Comparison of ENCODE assay signal across 29 cellular contexts in the genomic region with DNA sequence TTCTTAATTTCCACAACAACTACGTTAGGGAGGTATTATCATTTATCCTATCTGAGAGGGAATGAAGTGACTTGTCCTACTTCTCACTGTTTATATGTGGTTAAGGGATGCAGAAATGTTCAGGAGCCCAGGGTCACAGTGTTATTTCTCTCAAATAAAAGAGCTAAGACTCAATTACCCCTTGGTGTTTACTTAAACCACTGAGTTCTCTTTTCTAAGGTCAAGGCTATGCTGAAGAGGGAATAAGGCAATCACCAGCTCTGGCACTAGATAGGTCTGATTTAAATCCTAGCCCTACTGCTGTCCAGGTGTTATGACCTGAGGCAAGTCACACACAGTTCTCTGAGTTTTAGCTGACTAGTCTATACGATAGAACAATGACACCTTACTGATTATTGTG.
"Had no signal": no experiment of that assay in that cellular context is flagged by ENCODE, and none has a peak within 500 bp of the region (broad histone marks: within the 10 kb centered on the region; RNA-seq: fewer than 3 reads in every experiment).

No MANE protein-coding gene starts in this region.

- H3K9me3 ChIP-seq: adrenal gland, body of pancreas, colonic mucosa had no signal

- H3K4me3 Mint-ChIP-seq: activated CD4-positive, alpha-beta memory T cell treated with anti-CD3 and anti-CD28 coated beads for 36 hours; activated CD4-positive, alpha-beta T cell treated with anti-CD3 and anti-CD28 coated beads for 36 hours; activated CD4-positive, alpha-beta T cell treated with anti-CD3 and anti-CD28 coated beads, Interleukin-2, amount 10 ng/mL, durations not matched to agents 24 days and 14 days; activated naive CD4-positive, alpha-beta T cell treated with anti-CD3 and anti-CD28 coated beads for 36 hours; activated naive CD4-positive, alpha-beta T cell treated with anti-CD3 and anti-CD28 coated beads, Interleukin-2, amount 50 U/mL, for 24 hours; activated naive CD8-positive, alpha-beta T cell treated with anti-CD3 and anti-CD28 coated beads for 36 hours; activated naive CD8-positive, alpha-beta T cell treated with anti-CD3 and anti-CD28 coated beads, Interleukin-2, amount 50 U/mL, for 24 hours; activated T-cell treated with anti-CD3 and anti-CD28 coated beads, Interleukin-2, amount 50 U/mL, for 4 hours; endodermal cell; T-helper 17 cell; T-helper 2 cell treated with Interferon-gamma antibody and Interleukin-4, amounts not matched to agents 5 μg/mL and 100 μg/mL, for 36 hours had no signal

- H3K27me3 ChIP-seq: adrenal gland, body of pancreas, colonic mucosa, dorsolateral prefrontal cortex had no signal

- H3K4me3 ChIP-seq: adrenal gland, body of pancreas, colonic mucosa, dorsolateral prefrontal cortex had no signal

- H3K9me3 Mint-ChIP-seq: activated CD4-positive, alpha-beta memory T cell treated with anti-CD3 and anti-CD28 coated beads for 36 hours; activated naive CD4-positive, alpha-beta T cell treated with anti-CD3 and anti-CD28 coated beads for 36 hours; activated naive CD4-positive, alpha-beta T cell treated with anti-CD3 and anti-CD28 coated beads, Interleukin-2, amount 50 U/mL, for 24 hours; activated T-cell treated with anti-CD3 and anti-CD28 coated beads, Interleukin-2, amount 50 U/mL, for 4 hours; activated T-helper 2 cell treated with anti-CD3 and anti-CD28 coated beads, Interferon-gamma antibody, Interleukin-2, Interleukin-4, amounts not matched to agents 10 μg/mL and 5 μg/mL and 100 μg/mL, durations not matched to agents 14 hours and 24 hours and 36 hours; endodermal cell; T-helper 2 cell treated with Interferon-gamma antibody and Interleukin-4, amounts not matched to agents 5 μg/mL and 100 μg/mL, for 36 hours had no signal

- H3K36me3 Mint-ChIP-seq: activated CD4-positive, alpha-beta memory T cell treated with anti-CD3 and anti-CD28 coated beads for 36 hours; activated naive CD4-positive, alpha-beta T cell treated with anti-CD3 and anti-CD28 coated beads, Interleukin-2, amount 50 U/mL, for 24 hours had no signal

- H3K4me1 ChIP-seq: adrenal gland, body of pancreas, colonic mucosa had no signal

- H3K27me3 Mint-ChIP-seq: activated CD4-positive, alpha-beta memory T cell treated with anti-CD3 and anti-CD28 coated beads for 36 hours; activated CD4-positive, alpha-beta T cell treated with anti-CD3 and anti-CD28 coated beads, Interleukin-2, amount 10 ng/mL, durations not matched to agents 24 days and 14 days; activated naive CD4-positive, alpha-beta T cell treated with anti-CD3 and anti-CD28 coated beads, Interleukin-2, amount 50 U/mL, for 24 hours; activated naive CD8-positive, alpha-beta T cell treated with anti-CD3 and anti-CD28 coated beads, Interleukin-2, amount 50 U/mL, for 24 hours; T-helper 17 cell had no signal

- H3K36me3 ChIP-seq: adrenal gland, colonic mucosa had no signal

- DNase-seq: activated CD4-positive, alpha-beta memory T cell treated with anti-CD3 and anti-CD28 coated beads for 36 hours; activated CD4-positive, alpha-beta T cell treated with anti-CD3 and anti-CD28 coated beads for 36 hours; activated CD4-positive, alpha-beta T cell treated with anti-CD3 and anti-CD28 coated beads, Interleukin-2, amount 10 ng/mL, durations not matched to agents 24 days and 14 days; activated CD4-positive, CD25-positive, alpha-beta regulatory T cell; activated CD4-positive, CD25-positive, alpha-beta regulatory T cell treated with anti-CD3 and anti-CD28 coated beads, Interleukin-2, amount 50 U/mL, for 72 hours; activated CD8-positive, alpha-beta memory T cell treated with anti-CD3 and anti-CD28 coated beads for 24 hours; activated effector memory CD4-positive, alpha-beta T cell treated with anti-CD3 and anti-CD28 coated beads, Interleukin-2, amount 50 U/mL, for 16 hours; activated naive CD4-positive, alpha-beta T cell treated with anti-CD3 and anti-CD28 coated beads for 36 hours; activated naive CD8-positive, alpha-beta T cell treated with anti-CD3 and anti-CD28 coated beads for 36 hours; activated naive CD8-positive, alpha-beta T cell treated with anti-CD3 and anti-CD28 coated beads, Interleukin-2, amount 50 U/mL, for 24 hours; activated T-cell treated with anti-CD3 and anti-CD28 coated beads, Interleukin-2, amount 50 U/mL, for 4 hours; adrenal gland; amygdala; aorta; body of pancreas; caudate nucleus; colonic mucosa; dorsolateral prefrontal cortex; effector memory CD4-positive, alpha-beta T cell; endodermal cell; foreskin fibroblast; head of caudate nucleus; T-helper 1 cell; T-helper 17 cell; T1000 had no signal

- ATAC-seq: activated CD4-positive, alpha-beta T cell treated with anti-CD3 and anti-CD28 coated beads for 36 hours; activated naive CD8-positive, alpha-beta T cell treated with anti-CD3 and anti-CD28 coated beads, Interleukin-2, amount 50 U/mL, for 24 hours; activated T-cell treated with anti-CD3 and anti-CD28 coated beads, Interleukin-2, amount 50 U/mL, for 4 hours; body of pancreas; esophagus mucosa; T-helper 17 cell had no signal

- H3K27ac ChIP-seq: adrenal gland, body of pancreas, colonic mucosa, dorsolateral prefrontal cortex had no signal

- H3K27ac Mint-ChIP-seq: activated CD4-positive, alpha-beta memory T cell treated with anti-CD3 and anti-CD28 coated beads for 36 hours; activated CD4-positive, alpha-beta T cell treated with anti-CD3 and anti-CD28 coated beads for 36 hours; activated naive CD4-positive, alpha-beta T cell treated with anti-CD3 and anti-CD28 coated beads for 36 hours; activated naive CD4-positive, alpha-beta T cell treated with anti-CD3 and anti-CD28 coated beads, Interleukin-2, amount 50 U/mL, for 24 hours; activated naive CD8-positive, alpha-beta T cell treated with anti-CD3 and anti-CD28 coated beads for 36 hours; activated naive CD8-positive, alpha-beta T cell treated with anti-CD3 and anti-CD28 coated beads, Interleukin-2, amount 50 U/mL, for 24 hours; activated T-helper 2 cell treated with anti-CD3 and anti-CD28 coated beads, Interferon-gamma antibody, Interleukin-2, Interleukin-4, amounts not matched to agents 10 μg/mL and 5 μg/mL and 100 μg/mL, durations not matched to agents 14 hours and 24 hours and 36 hours; endodermal cell; T-helper 17 cell; T-helper 2 cell treated with Interferon-gamma antibody and Interleukin-4, amounts not matched to agents 5 μg/mL and 100 μg/mL, for 36 hours had no signal
